10 cellular contexts compared by ENCODE assay signal in genomic region chr2:131150109-131150508, GRCh38. TPM values are rescaled to one million over a fixed set of nuclear protein-coding genes. Genes with fewer than 3 reads are reported as not detected.
"Had no signal": no experiment of that assay in that cellular context is flagged by ENCODE, and none has a peak within 500 bp of the region (broad histone marks: within the 10 kb centered on the region; RNA-seq: fewer than 3 reads in every experiment).

No MANE protein-coding gene starts in this region.

RNA-seq across cellular contexts. Expression of gene POTEE, which starts 59.2 kb away (rescaled TPM):
- total RNA-seq: kidney epithelial cell, left lobe of liver, left ventricle myocardium inferior, left ventricle myocardium superior, liver, lower leg skin, mononuclear cell, myocyte had no signal
- polyA plus RNA-seq: keratinocyte, mammary epithelial cell had no signal
